9 cellular contexts compared by ENCODE assay signal in the genomic region with DNA sequence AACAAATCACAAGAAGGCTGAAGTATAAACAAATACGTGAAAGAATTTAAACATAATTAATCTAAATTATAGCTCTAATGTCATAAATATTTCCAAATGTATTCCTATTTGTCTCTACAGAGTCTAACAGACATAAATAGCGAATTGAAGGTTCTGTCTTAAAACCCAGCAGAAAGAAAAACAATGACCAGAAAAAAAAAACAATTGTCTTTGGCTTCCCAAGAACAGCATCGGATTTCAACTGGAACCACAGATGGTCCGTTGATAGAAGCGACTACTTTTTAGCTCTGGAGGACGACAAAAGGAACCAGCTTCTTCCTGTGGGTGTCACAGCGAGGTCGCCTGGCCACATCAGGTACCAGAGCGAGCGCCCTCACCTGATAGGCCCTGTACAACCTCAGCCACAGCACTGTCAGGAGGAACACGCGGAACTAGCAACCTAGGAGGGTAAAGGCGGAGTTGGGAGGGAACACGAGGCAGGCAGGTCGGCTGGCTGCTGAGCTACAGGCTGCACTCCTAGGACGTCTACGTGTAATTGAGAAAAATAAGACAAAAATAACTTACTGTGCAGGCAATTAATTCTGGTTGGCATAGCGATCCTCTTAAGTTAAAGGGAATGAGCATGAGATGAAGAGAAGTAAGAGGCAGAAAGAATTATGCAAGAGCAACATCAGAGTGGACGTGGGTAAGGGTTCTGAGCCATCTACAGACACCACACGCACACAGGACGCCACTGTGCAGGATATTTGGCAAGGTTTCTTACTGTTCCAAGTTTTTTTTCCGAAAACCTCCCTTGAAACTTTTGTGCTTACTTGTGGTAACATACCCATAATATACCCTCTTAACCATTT. TPM values are rescaled to one million over a fixed set of nuclear protein-coding genes. Genes with fewer than 3 reads are reported as not detected.
DNase-seq lines count a peak whose midpoint lies in the region; ATAC-seq and TF ChIP-seq lines count a peak whose summit lies in the region.
"Had no signal": no experiment of that assay in that cellular context is flagged by ENCODE, and none has a peak within 500 bp of the region (broad histone marks: within the 10 kb centered on the region; RNA-seq: fewer than 3 reads in every experiment).

No MANE protein-coding gene starts in this region.

- peak overlapping the region; percentile 17 for H3K4me2 ChIP-seq in neural progenitor cell

- intact Hi-C loops in CD8-positive, alpha-beta T cell (cut with DNase I, micrococcal nuclease), result loop anchor here in 1 of 2 experiments (1.0 to 5.0 kb wide), 2 partner anchors 17 to 221 kb away; a partner anchor contains a TSS

- peak; percentile 99 for ATAC-seq in CD8-positive, alpha-beta T cell
- ATAC-seq in esophagus mucosa, result no peak

- peak; percentile 22 to 76 (median 56) for DNase-seq in CD8-positive, alpha-beta T cell
- DNase-seq in SK-N-MC (ENCODE audit: low read depth, low spot score), result no peak
- no peak for DNase-seq in neural progenitor cell (ENCODE audit: low spot score)
- no peak for DNase-seq in coronary artery (ENCODE audit: low spot score)
- no peak for DNase-seq in LoVo (ENCODE audit: low spot score)
- DNase-seq in ureter (ENCODE audit: low spot score), result no peak
- DNase-seq: NCI-H748 treated with DMSO at 0.1 percent for 48 hours had no signal

- H3K4me3 Mint-ChIP-seq in CD8-positive, alpha-beta T cell, result peak overlapping the region; percentile 57
- H3K4me3 Mint-ChIP-seq in activated naive CD8-positive, alpha-beta T cell, result peak overlapping the region; percentile 49
- H3K4me3 Mint-ChIP-seq in neural progenitor cell, result no peak overlapping the region

- H3K27ac ChIP-seq in CD8-positive, alpha-beta T cell (ENCODE audit: low read depth, low read length), result no peak overlapping the region
- H3K27ac ChIP-seq in SK-N-MC (no peak overlapping the region), neural progenitor cell (no peak overlapping the region), coronary artery (no peak overlapping the region)

- H3K9ac ChIP-seq in SK-N-MC (ENCODE audit: insufficient read length) (peak overlapping the region; percentile 21), neural progenitor cell (no peak overlapping the region)

- H3K27me3 Mint-ChIP-seq in CD8-positive, alpha-beta T cell (ENCODE audit: low read depth), result no peaks in the 10 kb centered on the region
- H3K27me3 Mint-ChIP-seq in activated naive CD8-positive, alpha-beta T cell, result no peaks in the 10 kb centered on the region
- peaks cover 3% of the 10 kb centered on the region for H3K27me3 Mint-ChIP-seq in neural progenitor cell (ENCODE audit: insufficient read depth, low read depth)

- TF ChIP-seq CTCF in CD8-positive, alpha-beta T cell (IDR thresholded peaks at IDR 0.05), result no peak
- TF ChIP-seq CTCF in neural progenitor cell (IDR thresholded peaks at IDR 0.05), result no peak
- no peak for TF ChIP-seq CTCF in coronary artery (IDR thresholded peaks at IDR 0.05)

- no peaks in the 10 kb centered on the region for H4K20me1 ChIP-seq in neural progenitor cell (ENCODE audit: low read depth)

- H3K79me2 ChIP-seq in neural progenitor cell (ENCODE audit: low read depth), result no peaks in the 10 kb centered on the region

- peak overlapping the region; percentile 60 for H3K27ac Mint-ChIP-seq in CD8-positive, alpha-beta T cell
- peak overlapping the region; percentile 82 for H3K27ac Mint-ChIP-seq in activated naive CD8-positive, alpha-beta T cell
- no peak overlapping the region for H3K27ac Mint-ChIP-seq in neural progenitor cell

- H3K9me3 ChIP-seq in CD8-positive, alpha-beta T cell (ENCODE audit: low read length), result no peaks in the 10 kb centered on the region
- no peaks in the 10 kb centered on the region for H3K9me3 ChIP-seq in SK-N-MC (ENCODE audit: low read depth, low read length)
- no peaks in the 10 kb centered on the region for H3K9me3 ChIP-seq in neural progenitor cell (ENCODE audit: low read depth)

- H3K36me3 Mint-ChIP-seq in CD8-positive, alpha-beta T cell, result peaks cover 17% of the 10 kb centered on the region
- H3K36me3 Mint-ChIP-seq in activated naive CD8-positive, alpha-beta T cell, result no peaks in the 10 kb centered on the region
- H3K36me3 Mint-ChIP-seq in neural progenitor cell, result peaks cover 5% of the 10 kb centered on the region

- no peaks in the 10 kb centered on the region for H3K9me3 Mint-ChIP-seq in CD8-positive, alpha-beta T cell
- H3K9me3 Mint-ChIP-seq in activated naive CD8-positive, alpha-beta T cell (ENCODE audit: low read depth), result no peaks in the 10 kb centered on the region
- no peaks in the 10 kb centered on the region for H3K9me3 Mint-ChIP-seq in neural progenitor cell

- H3F3A ChIP-seq in neural progenitor cell (ENCODE audit: low read depth), result peaks cover 4% of the 10 kb centered on the region

- H3K4me1 ChIP-seq in CD8-positive, alpha-beta T cell (ENCODE audit: insufficient read depth, low read length), result peaks cover 31% of the 10 kb centered on the region
- H3K4me1 ChIP-seq in neural progenitor cell, result peaks cover 42% of the 10 kb centered on the region

- no peak overlapping the region for H3K4me3 ChIP-seq in CD8-positive, alpha-beta T cell (ENCODE audit: low read depth, low read length)
- no peak overlapping the region for H3K4me3 ChIP-seq in SK-N-MC
- no peak overlapping the region for H3K4me3 ChIP-seq in neural progenitor cell
- H3K4me3 ChIP-seq in coronary artery, result no peak overlapping the region

- no peaks in the 10 kb centered on the region for H3K36me3 ChIP-seq in CD8-positive, alpha-beta T cell (ENCODE audit: insufficient read depth, low read length)
- H3K36me3 ChIP-seq in SK-N-MC (ENCODE audit: insufficient read depth, low read length), result no peaks in the 10 kb centered on the region
- no peaks in the 10 kb centered on the region for H3K36me3 ChIP-seq in neural progenitor cell

- no peaks in the 10 kb centered on the region for H3K27me3 ChIP-seq in CD8-positive, alpha-beta T cell (ENCODE audit: insufficient read depth, low read length)
- no peaks in the 10 kb centered on the region for H3K27me3 ChIP-seq in neural progenitor cell

- POLR2A ChIA-PET in CD8-positive, alpha-beta T cell (lab: Charles Lee), result interaction anchor here (0.7 to 2.1 kb wide), 6 partner anchors 10 to 549 kb away, joined by 3 to 14 read pairs (median 6); a partner anchor contains a TSS

- H2AFZ ChIP-seq in neural progenitor cell (replicated peaks), result no peak overlapping the region

- peaks cover 17% of the 10 kb centered on the region for H3K4me1 Mint-ChIP-seq in CD8-positive, alpha-beta T cell (ENCODE audit: low read depth)
- peaks cover 36% of the 10 kb centered on the region for H3K4me1 Mint-ChIP-seq in activated naive CD8-positive, alpha-beta T cell (ENCODE audit: low read depth)
- peaks cover 30% of the 10 kb centered on the region for H3K4me1 Mint-ChIP-seq in neural progenitor cell

- CTCF ChIA-PET in CD8-positive, alpha-beta T cell (lab: Charles Lee), result interaction anchor here (0.6 to 1.4 kb wide), 11 partner anchors 10 to 265 kb away, joined by 3 to 5 read pairs (median 4); no protein-coding TSS in a partner anchor

RNA-seq across cellular contexts. Expression of a gene that starts 16.7 kb away (rescaled TPM):
- total RNA-seq in CD8-positive, alpha-beta T cell, result 1 to 10 TPM; 8.5 to 9.2 TPM
- total RNA-seq in neural progenitor cell (ENCODE audit: low replicate concordance) (9.0 and 10.4 TPM in 2 replicates), esophagus mucosa (5.5 TPM), ureter (14.1 TPM)

RNA-seq across cellular contexts. Expression of a gene that starts 58.0 kb away (rescaled TPM):
- 1 to 10 TPM; 6.7 to 7.8 TPM for total RNA-seq in CD8-positive, alpha-beta T cell
- total RNA-seq in neural progenitor cell (ENCODE audit: low replicate concordance), result 15.3 and 19.6 TPM in 2 replicates
- 11.4 TPM for total RNA-seq in esophagus mucosa
- total RNA-seq in ureter, result 66.4 TPM

Comparison
In these comparisons a context has a peak if more than half of its experiments do, and no peak if none do; other contexts are left out.
1. DNase-seq: peak in CD8-positive, alpha-beta T cell (7 of 7); none in SK-N-MC (single experiment), neural progenitor cell (single experiment), coronary artery (single experiment), LoVo (single experiment) and ureter (single experiment).